In the genomic region with DNA sequence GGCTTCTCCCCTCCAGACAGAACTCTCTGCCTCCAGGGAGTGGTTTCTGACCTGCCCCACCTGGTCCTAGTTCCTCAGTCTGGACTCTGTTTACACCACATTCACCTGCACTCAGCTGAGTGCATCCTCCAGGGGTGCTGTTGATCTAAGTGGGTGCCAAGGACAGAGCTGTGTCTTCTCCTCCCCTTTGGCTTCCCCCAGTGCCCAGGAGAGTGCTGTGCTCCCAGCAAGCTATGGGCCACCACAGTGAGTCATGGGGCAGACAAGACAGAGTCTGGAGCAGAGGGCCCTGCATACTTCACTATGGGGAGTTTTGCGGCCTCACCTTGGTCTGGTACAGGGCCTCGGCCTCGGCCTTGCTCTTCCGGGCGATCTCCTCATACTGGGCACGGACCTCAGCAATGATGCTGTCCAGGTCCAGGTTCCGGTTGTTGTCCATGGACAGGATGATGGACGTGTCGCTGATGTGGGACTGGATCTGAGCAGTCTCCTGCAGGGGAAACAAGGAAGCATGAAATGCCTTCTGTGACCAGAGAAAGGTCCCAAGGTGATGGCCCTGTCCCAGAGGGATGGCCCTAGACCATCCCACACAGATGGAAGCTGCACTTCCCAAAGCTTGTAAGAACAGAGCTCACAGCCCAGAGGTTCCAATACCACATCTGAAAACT, we compare ENCODE assay signal across 22 cellular contexts. TPM values are rescaled to one million over a fixed set of nuclear protein-coding genes. Genes with fewer than 3 reads are reported as not detected.
DNase-seq lines count a peak whose midpoint lies in the region; ATAC-seq and TF ChIP-seq lines count a peak whose summit lies in the region.
"Had no signal": no experiment of that assay in that cellular context is flagged by ENCODE, and none has a peak within 500 bp of the region (broad histone marks: within the 10 kb centered on the region; RNA-seq: fewer than 3 reads in every experiment).

No MANE protein-coding gene starts in this region.

- no peak for ATAC-seq in T-helper 17 cell
- ATAC-seq in HG02610 (IDR thresholded peaks at IDR 0.05; ENCODE audit: unreplicated experiment), result no peak
- ATAC-seq: psoas muscle had no signal

- H3K27me3 Mint-ChIP-seq in activated naive CD8-positive, alpha-beta T cell, result no peaks in the 10 kb centered on the region
- no peaks in the 10 kb centered on the region for H3K27me3 Mint-ChIP-seq in activated naive CD8-positive, alpha-beta T cell treated with anti-CD3 and anti-CD28 coated beads for 36 hours
- peaks cover 37% of the 10 kb centered on the region for H3K27me3 Mint-ChIP-seq in T-helper 17 cell

- no peak for DNase-seq in activated naive CD8-positive, alpha-beta T cell treated with anti-CD3 and anti-CD28 coated beads for 36 hours
- DNase-seq in T-helper 17 cell (no peak), mesendoderm (no peak), vagina (ENCODE audit: extremely low spot score in 2 of 2) (peak; percentile 18 to 64)
- DNase-seq in stimulated activated CD4-positive, alpha-beta T cell treated with anti-CD3 and anti-CD28 coated beads, Interleukin-15, amount 100 ng/mL, for 24 hours, result no peak
- DNase-seq: activated CD4-positive, alpha-beta T cell treated with anti-CD3 and anti-CD28 coated beads for 48 hours; cerebellar nuclear complex; NCI-H2081; NCI-H446 treated with DMSO at 0.1 percent for 48 hours; psoas muscle; stimulated activated CD4-positive, alpha-beta T cell treated with anti-CD3 and anti-CD28 coated beads, Interleukin-2, amount 100 ng/mL, for 24 hours; T-helper 2 cell had no signal

- H3K79me1 ChIP-seq in mesendoderm (ENCODE audit: low read length), result no peaks in the 10 kb centered on the region

- no peak overlapping the region for H3K18ac ChIP-seq in mesendoderm (ENCODE audit: low read length)

- H4K8ac ChIP-seq in mesendoderm (ENCODE audit: low read depth, low read length), result no peak overlapping the region

- H3K4ac ChIP-seq in mesendoderm (ENCODE audit: low read depth, low read length), result no peak overlapping the region

- TF ChIP-seq POLR2A in vagina (IDR thresholded peaks at IDR 0.05), result no peak

- H4K5ac ChIP-seq in mesendoderm (ENCODE audit: low read length), result no peak overlapping the region

- H3K36me3 Mint-ChIP-seq in activated naive CD8-positive, alpha-beta T cell, result no peaks in the 10 kb centered on the region
- H3K36me3 Mint-ChIP-seq in activated naive CD8-positive, alpha-beta T cell treated with anti-CD3 and anti-CD28 coated beads for 36 hours, result peaks cover 2% of the 10 kb centered on the region
- H3K36me3 Mint-ChIP-seq in T-helper 17 cell (ENCODE audit: low read depth), result peaks cover 2% of the 10 kb centered on the region
- H3K36me3 Mint-ChIP-seq: CD14-positive monocyte had no signal

- H3K4me3 ChIP-seq in mesendoderm (ENCODE audit: low read length) (no peak overlapping the region), vagina (no peak overlapping the region)
- H3K4me3 ChIP-seq: psoas muscle, SK-N-MC, thoracic aorta had no signal

- no peak for TF ChIP-seq CTCF in vagina (IDR thresholded peaks at IDR 0.05)

- H3K4me1 ChIP-seq in mesendoderm (ENCODE audit: control insufficient read depth, low read depth, low read length) (peaks cover 8% of the 10 kb centered on the region), vagina (no peaks in the 10 kb centered on the region)
- H3K4me1 ChIP-seq: psoas muscle had no signal

- no peak overlapping the region for H2BK120ac ChIP-seq in mesendoderm (ENCODE audit: low read depth, low read length)

- no peak overlapping the region for H2AK5ac ChIP-seq in mesendoderm (ENCODE audit: low read length)

- WGBS in mesendoderm (ENCODE audit: extremely low coverage, insufficient coverage, low lambda C conversion rate), result no CpG with 5 or more reads among the region's 9 CpGs

- H3K36me3 ChIP-seq in mesendoderm (ENCODE audit: control insufficient read depth, insufficient read depth, low read length), result no peaks in the 10 kb centered on the region
- H3K36me3 ChIP-seq in vagina, result no peaks in the 10 kb centered on the region
- H3K36me3 ChIP-seq: thoracic aorta had no signal

- H3K4me3 Mint-ChIP-seq in activated naive CD8-positive, alpha-beta T cell, result peak overlapping the region; percentile 40
- H3K4me3 Mint-ChIP-seq in activated naive CD8-positive, alpha-beta T cell treated with anti-CD3 and anti-CD28 coated beads for 36 hours, result no peak overlapping the region
- no peak overlapping the region for H3K4me3 Mint-ChIP-seq in T-helper 17 cell
- H3K4me3 Mint-ChIP-seq: CD14-positive monocyte had no signal

- H3K56ac ChIP-seq in mesendoderm (ENCODE audit: low read length), result peak overlapping the region; percentile 1

- no peak overlapping the region for H3K4me2 ChIP-seq in mesendoderm (ENCODE audit: low read length)

- H3K9me3 ChIP-seq in T-helper 17 cell (ENCODE audit: control insufficient read depth, low read length, poor library complexity, severe bottlenecking) (no peaks in the 10 kb centered on the region), vagina (no peaks in the 10 kb centered on the region)
- H3K9me3 ChIP-seq: psoas muscle, thoracic aorta had no signal

- H3K79me2 ChIP-seq in mesendoderm (ENCODE audit: control insufficient read depth, insufficient read depth, low read length), result no peaks in the 10 kb centered on the region

- intact Hi-C loops in vagina (cut with DNase I), result no loop called here

- H3K4me1 Mint-ChIP-seq in activated naive CD8-positive, alpha-beta T cell (ENCODE audit: low read depth), result peaks cover 94% of the 10 kb centered on the region
- H3K4me1 Mint-ChIP-seq in activated naive CD8-positive, alpha-beta T cell treated with anti-CD3 and anti-CD28 coated beads for 36 hours, result peaks cover 82% of the 10 kb centered on the region
- peaks cover 36% of the 10 kb centered on the region for H3K4me1 Mint-ChIP-seq in T-helper 17 cell

- H3K27ac ChIP-seq in mesendoderm (ENCODE audit: low read depth, low read length) (no peak overlapping the region), vagina (no peak overlapping the region)
- H3K27ac ChIP-seq: psoas muscle, SK-N-MC, thoracic aorta had no signal

- no peak overlapping the region for H3K9ac ChIP-seq in mesendoderm (ENCODE audit: low read length)

- H2BK15ac ChIP-seq in mesendoderm (replicated peaks; ENCODE audit: low read depth), result no peak overlapping the region

- no peak overlapping the region for H3K23ac ChIP-seq in mesendoderm (ENCODE audit: low read length)

- H3K27ac Mint-ChIP-seq in activated naive CD8-positive, alpha-beta T cell, result peak overlapping the region; percentile 86
- H3K27ac Mint-ChIP-seq in activated naive CD8-positive, alpha-beta T cell treated with anti-CD3 and anti-CD28 coated beads for 36 hours, result no peak overlapping the region
- H3K27ac Mint-ChIP-seq in T-helper 17 cell, result peak overlapping the region; percentile 91
- H3K27ac Mint-ChIP-seq: CD14-positive monocyte had no signal

- no peak overlapping the region for H2BK5ac ChIP-seq in mesendoderm (ENCODE audit: low read length)

- no peaks in the 10 kb centered on the region for H3K9me3 Mint-ChIP-seq in activated naive CD8-positive, alpha-beta T cell (ENCODE audit: low read depth)
- no peaks in the 10 kb centered on the region for H3K9me3 Mint-ChIP-seq in activated naive CD8-positive, alpha-beta T cell treated with anti-CD3 and anti-CD28 coated beads for 36 hours

- H3K27me3 ChIP-seq in mesendoderm (ENCODE audit: insufficient read depth, low read length, poor library complexity) (no peaks in the 10 kb centered on the region), vagina (no peaks in the 10 kb centered on the region)

RNA-seq across cellular contexts. Expression of a gene that starts 4.9 kb away (rescaled TPM):
- total RNA-seq in activated naive CD8-positive, alpha-beta T cell treated with anti-CD3 and anti-CD28 coated beads for 36 hours, result under 1 TPM; 0.14 to 0.29 TPM
- total RNA-seq in T-helper 17 cell, result 1 to 10 TPM in 1 of 2 donors, under 1 TPM in 1; 0.40 to 1.1 TPM
- not detected for polyA plus RNA-seq in mesendoderm (2013, experiment 1 of 2)
- not detected for polyA plus RNA-seq in mesendoderm (2013, experiment 2 of 2)
- not detected for total RNA-seq in vagina
- total RNA-seq: epithelial cell of proximal tubule, fibroblast of villous mesenchyme, lung microvascular endothelial cell, M059J, psoas muscle, thoracic aorta had no signal
- polyA plus RNA-seq: CD14-positive monocyte, psoas muscle had no signal

RNA-seq across cellular contexts. Expression of a gene that starts 12.2 kb away (rescaled TPM):
- total RNA-seq in activated naive CD8-positive, alpha-beta T cell treated with anti-CD3 and anti-CD28 coated beads for 36 hours, result under 1 TPM in 1 of 2 experiments, not detected in 1; 0.12 TPM
- total RNA-seq in T-helper 17 cell (1 to 10 TPM in 1 of 2 donors, under 1 TPM in 1; 0.60 to 1.6 TPM), vagina (not detected)
- not detected for polyA plus RNA-seq in mesendoderm (2013, experiment 1 of 2)
- not detected for polyA plus RNA-seq in mesendoderm (2013, experiment 2 of 2)
- total RNA-seq: epithelial cell of proximal tubule, fibroblast of villous mesenchyme, lung microvascular endothelial cell, M059J, psoas muscle, skeletal muscle tissue, thoracic aorta had no signal
- polyA plus RNA-seq: CD14-positive monocyte, psoas muscle had no signal

RNA-seq across cellular contexts. Expression of a gene that starts 38.5 kb away (rescaled TPM):
- not detected for total RNA-seq in activated naive CD8-positive, alpha-beta T cell treated with anti-CD3 and anti-CD28 coated beads for 36 hours
- total RNA-seq in T-helper 17 cell (not detected), vagina (2.0 TPM)
- not detected for polyA plus RNA-seq in mesendoderm (2013, experiment 1 of 2)
- polyA plus RNA-seq in mesendoderm (2013, experiment 2 of 2), result not detected
- total RNA-seq: epithelial cell of proximal tubule, fibroblast of villous mesenchyme, lung microvascular endothelial cell, M059J, psoas muscle, skeletal muscle tissue had no signal
- polyA plus RNA-seq: CD14-positive monocyte, psoas muscle had no signal

RNA-seq across cellular contexts. Expression of a gene that starts 39.9 kb away (rescaled TPM):
- total RNA-seq in activated naive CD8-positive, alpha-beta T cell treated with anti-CD3 and anti-CD28 coated beads for 36 hours, result not detected
- total RNA-seq in T-helper 17 cell (not detected), vagina (not detected)
- polyA plus RNA-seq in mesendoderm (2013, experiment 1 of 2), result not detected
- polyA plus RNA-seq in mesendoderm (2013, experiment 2 of 2), result not detected
- total RNA-seq: epithelial cell of proximal tubule, fibroblast of villous mesenchyme, lung microvascular endothelial cell, M059J, psoas muscle, skeletal muscle tissue, thoracic aorta had no signal
- polyA plus RNA-seq: CD14-positive monocyte, psoas muscle had no signal

Comparison
In these comparisons a context has a peak if more than half of its experiments do, and no peak if none do; other contexts are left out.
1. DNase-seq: peak in vagina (2 of 2); none in activated naive CD8-positive, alpha-beta T cell treated with anti-CD3 and anti-CD28 coated beads for 36 hours (single experiment), T-helper 17 cell (0 of 3), mesendoderm (single experiment) and stimulated activated CD4-positive, alpha-beta T cell treated with anti-CD3 and anti-CD28 coated beads, Interleukin-15, amount 100 ng/mL, for 24 hours (single experiment).